1 cellular context compared by ENCODE assay signal in the genomic region with DNA sequence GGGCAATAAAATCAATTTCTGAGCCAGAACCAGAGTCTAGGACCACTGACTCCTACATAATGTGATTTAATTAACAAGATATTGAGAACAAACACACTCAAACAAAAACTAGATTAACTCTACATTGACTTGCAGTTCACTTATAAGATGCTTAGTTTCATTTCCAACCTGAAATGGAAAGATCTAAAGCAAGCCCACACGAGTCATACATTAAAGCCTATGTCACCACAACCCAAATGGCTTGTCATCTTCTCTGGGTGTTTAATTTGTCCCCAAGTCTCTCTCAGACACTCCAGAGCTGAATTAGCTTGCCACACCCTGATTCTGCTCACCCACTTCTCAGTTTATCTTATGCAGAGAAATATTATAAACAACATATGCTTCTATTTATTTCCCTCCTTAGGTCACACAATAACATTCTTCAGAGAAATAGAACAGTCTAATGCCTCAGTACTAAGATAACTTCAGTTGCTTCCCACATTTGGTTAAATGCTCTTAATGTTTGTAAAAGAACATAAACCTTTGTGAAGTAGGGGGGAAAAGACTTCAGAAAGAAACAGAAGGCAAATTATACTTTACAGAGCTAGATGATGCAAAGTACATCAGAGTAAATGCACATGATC.
TF ChIP-seq lines count a peak whose summit lies in the region.

No MANE protein-coding gene starts in this region.

TF ChIP-seq in HepG2, 621 proteins besides CTCF, POLR2A, EP300 and RAD21 (continued from another document):
- TF ChIP-seq SUZ12 (IDR thresholded peaks at IDR 0.05; ENCODE audit: low read depth, low read length) (no peak), STAT5B (CRISPR knock-in tag; IDR thresholded peaks at IDR 0.05) (no peak), HOXD1 (CRISPR knock-in tag; IDR thresholded peaks at IDR 0.05) (no peak), THYN1 (CRISPR knock-in tag; IDR thresholded peaks at IDR 0.05; ENCODE audit: borderline replicate concordance, low read depth) (no peak), SNAI1 (CRISPR knock-in tag; IDR thresholded peaks at IDR 0.05; ENCODE audit: borderline replicate concordance) (no peak), FLYWCH1 (CRISPR knock-in tag; IDR thresholded peaks at IDR 0.05) (no peak)
- TF ChIP-seq, protein P1, sequence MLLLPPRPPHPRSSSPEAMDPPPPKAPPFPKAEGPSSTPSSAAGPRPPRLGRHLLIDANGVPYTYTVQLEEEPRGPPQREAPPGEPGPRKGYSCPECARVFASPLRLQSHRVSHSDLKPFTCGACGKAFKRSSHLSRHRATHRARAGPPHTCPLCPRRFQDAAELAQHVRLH (CRISPR knock-in tag; IDR thresholded peaks at IDR 0.05; ENCODE audit: borderline replicate concordance, low read depth), result no peak
